In the genomic region with DNA sequence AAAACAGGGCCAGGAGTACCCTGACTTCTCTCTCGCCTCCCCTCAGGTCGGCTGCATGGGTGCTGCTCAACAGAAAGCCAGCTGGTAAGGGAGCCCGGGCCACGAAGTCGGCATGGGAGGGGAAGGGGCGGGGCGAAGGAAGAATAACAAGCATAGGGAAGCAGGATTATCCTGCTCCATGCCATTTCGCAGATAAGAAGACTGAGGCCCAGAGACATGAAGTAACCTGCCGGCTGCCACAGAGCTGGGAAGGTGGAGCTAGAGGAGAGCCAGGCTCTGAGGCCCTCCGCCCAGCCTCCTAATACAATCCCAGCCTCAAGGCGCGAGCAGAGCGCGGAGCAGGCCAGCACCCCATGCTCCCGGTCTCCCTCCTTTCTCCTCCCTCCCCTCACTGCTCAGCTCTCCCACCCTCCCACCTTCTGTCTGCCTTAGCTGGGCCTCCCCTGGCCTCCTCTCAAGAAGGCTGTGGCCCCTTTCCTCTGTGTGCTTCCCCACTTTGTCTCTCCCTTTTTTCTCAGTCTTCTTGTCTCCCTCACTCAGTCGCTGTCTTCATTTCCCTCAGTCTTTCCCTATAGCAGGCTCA, we compare ENCODE assay signal across 8 cellular contexts. TPM values are rescaled to one million over a fixed set of nuclear protein-coding genes. Genes with fewer than 3 reads are reported as not detected.
DNase-seq lines count a peak whose midpoint lies in the region; ATAC-seq and TF ChIP-seq lines count a peak whose summit lies in the region.

No MANE protein-coding gene starts in this region.

- H3K27ac Mint-ChIP-seq in endodermal cell (peak overlapping the region; percentile 89), neural progenitor cell (peak overlapping the region; percentile 91)

- 23 to 24% methylated on average over 8 to 16 of the region's 16 CpGs for whole genome bisulfite sequencing in endodermal cell (ENCODE audit: insufficient coverage in 1 of 2, insufficient read length in 1 of 2), 2 experiments

- H3K79me2 ChIP-seq in OCI-LY7 (ENCODE audit: insufficient read depth, low read depth, low read length): no peaks in the 10 kb centered on the region
- no peaks in the 10 kb centered on the region for H3K79me2 ChIP-seq in neural progenitor cell (ENCODE audit: low read depth)

- H3K27me3 ChIP-seq in endodermal cell (ENCODE audit: control insufficient read depth, insufficient read depth, low read length, poor library complexity, severe bottlenecking) (no peaks in the 10 kb centered on the region), neural progenitor cell (no peaks in the 10 kb centered on the region)

- H3K27ac ChIP-seq in OCI-LY7 (ENCODE audit: low read depth, low read length, poor library complexity, severe bottlenecking) (no peak overlapping the region), endodermal cell (ENCODE audit: low read depth, low read length) (peak overlapping the region; percentile 26), neural progenitor cell (peak overlapping the region; percentile 39)

- no peak overlapping the region for H3K9ac ChIP-seq in endodermal cell (ENCODE audit: extremely low read depth, low read length, poor library complexity, severe bottlenecking)
- no peak overlapping the region for H3K9ac ChIP-seq in neural progenitor cell

- no peaks in the 10 kb centered on the region for H3K9me2 ChIP-seq in OCI-LY7 (ENCODE audit: insufficient read depth, low read length)

- no peaks in the 10 kb centered on the region for H3K9me3 ChIP-seq in OCI-LY7 (ENCODE audit: low read length)
- H3K9me3 ChIP-seq in endodermal cell (ENCODE audit: control insufficient read depth, low read length): no peaks in the 10 kb centered on the region
- no peaks in the 10 kb centered on the region for H3K9me3 ChIP-seq in neural progenitor cell (ENCODE audit: low read depth)

- H3K4me3 Mint-ChIP-seq in endodermal cell (peak overlapping the region; percentile 47), neural progenitor cell (peak overlapping the region; percentile 78)

- H3K4me3 ChIP-seq in OCI-LY7 (ENCODE audit: low read depth, low read length, poor library complexity, severe bottlenecking): peak overlapping the region; percentile 29
- peak overlapping the region; percentile 69 for H3K4me3 ChIP-seq in endodermal cell (ENCODE audit: low read length)
- peak overlapping the region; percentile 41 for H3K4me3 ChIP-seq in neural progenitor cell

- H3K4me1 Mint-ChIP-seq in endodermal cell (peaks cover 31% of the 10 kb centered on the region), neural progenitor cell (peaks cover 32% of the 10 kb centered on the region)

- CTCF ChIA-PET in OCI-LY7 (lab: Charles Lee; ENCODE audit: unreplicated experiment): interaction anchor here (0.6 to 0.7 kb wide), 2 partner anchors 13 to 59 kb away, joined by 3 to 5 read pairs; a partner anchor contains a TSS

- BruUV-seq in OCI-LY7 (replicated peaks; lab: Mats Ljungman, UMichigan): no TSS peak

- H3K27me3 Mint-ChIP-seq in endodermal cell (ENCODE audit: insufficient read depth): no peaks in the 10 kb centered on the region
- H3K27me3 Mint-ChIP-seq in neural progenitor cell (ENCODE audit: insufficient read depth, low read depth): no peaks in the 10 kb centered on the region

- H4K20me1 ChIP-seq in OCI-LY7 (ENCODE audit: insufficient read depth, low read length): no peaks in the 10 kb centered on the region
- no peaks in the 10 kb centered on the region for H4K20me1 ChIP-seq in neural progenitor cell (ENCODE audit: low read depth)

- DNase-seq in A172 (ENCODE audit: low spot score) (peak; percentile 44), OCI-LY7 (ENCODE audit: low spot score) (no peak), endodermal cell (no peak), neural progenitor cell (ENCODE audit: low spot score) (no peak), amniotic stem cell (lab: John Stamatoyannopoulos, UW) (no peak), AG20443 (ENCODE audit: low spot score) (no peak), HuH-7.5 (ENCODE audit: low spot score) (no peak)

- peak overlapping the region; percentile 83; the same call in 1 of the 2 replicates for H2AFZ ChIP-seq in OCI-LY7 (ENCODE audit: low read length)
- H2AFZ ChIP-seq in neural progenitor cell (replicated peaks): peak overlapping the region; percentile 60

- H3K4me1 ChIP-seq in OCI-LY7 (ENCODE audit: insufficient read depth, low read length, poor library complexity, severe bottlenecking): peaks cover 32% of the 10 kb centered on the region
- H3K4me1 ChIP-seq in endodermal cell (ENCODE audit: control insufficient read depth, insufficient read depth, low read length): peaks cover 12% of the 10 kb centered on the region
- H3K4me1 ChIP-seq in neural progenitor cell: peaks cover 21% of the 10 kb centered on the region

- H3F3A ChIP-seq in neural progenitor cell (ENCODE audit: low read depth): peaks cover 18% of the 10 kb centered on the region

- H3K36me3 ChIP-seq in OCI-LY7 (ENCODE audit: insufficient read depth, low read length) (no peaks in the 10 kb centered on the region), endodermal cell (ENCODE audit: control insufficient read depth, insufficient read depth, low read length) (no peaks in the 10 kb centered on the region), neural progenitor cell (no peaks in the 10 kb centered on the region)

- H3K4me2 ChIP-seq in OCI-LY7 (ENCODE audit: low read length): peak overlapping the region; percentile 84
- H3K4me2 ChIP-seq in neural progenitor cell: peak overlapping the region; percentile 74

- intact Hi-C loops in OCI-LY7 (cut with micrococcal nuclease; ENCODE audit: unreplicated experiment): no loop called here

- ATAC-seq in GM19467 (IDR thresholded peaks at IDR 0.05; ENCODE audit: unreplicated experiment): peak; percentile 23

- POLR2A ChIA-PET in OCI-LY7 (lab: Charles Lee): interaction anchor here (0.6 to 1.7 kb wide), 4 partner anchors 10 to 674 kb away, joined by 3 to 11 read pairs (median 4); a partner anchor contains a TSS

- H3K9me3 Mint-ChIP-seq in endodermal cell (no peaks in the 10 kb centered on the region), neural progenitor cell (no peaks in the 10 kb centered on the region)

- H3K36me3 Mint-ChIP-seq in endodermal cell (ENCODE audit: low read depth): no peaks in the 10 kb centered on the region
- no peaks in the 10 kb centered on the region for H3K36me3 Mint-ChIP-seq in neural progenitor cell

- no peak for TF ChIP-seq CTCF in OCI-LY7 (conservative IDR thresholded peaks at IDR 0.05; ENCODE audit: low read length)
- no peak for TF ChIP-seq CTCF in endodermal cell (conservative IDR thresholded peaks at IDR 0.05)
- no peak for TF ChIP-seq CTCF in neural progenitor cell (IDR thresholded peaks at IDR 0.05)

RNA-seq across cellular contexts. Expression of a gene that starts 13.2 kb away (rescaled TPM):
- 72.3 and 117 TPM in 2 replicates for total RNA-seq in A172 (2014; rRNA removed; shearing (Covaris generic))
- total RNA-seq in OCI-LY7 (2014; rRNA removed; shearing (Covaris generic)): 435 and 463 TPM in 2 replicates
- 736 and 764 TPM in 2 replicates for total RNA-seq in OCI-LY7 (2022)
- total RNA-seq in endodermal cell: 1,000 to 10,000 TPM; 1,306 to 1,595 TPM
- polyA plus RNA-seq in endodermal cell (2013, experiment 1 of 2): 1,230 TPM
- polyA plus RNA-seq in endodermal cell (2013, experiment 2 of 2): 1,159 TPM
- total RNA-seq in neural progenitor cell (ENCODE audit: low replicate concordance): 417 and 1,058 TPM in 2 replicates

RNA-seq across cellular contexts. Expression of a gene that starts 25.3 kb away (rescaled TPM):
- total RNA-seq in A172 (2014; rRNA removed; shearing (Covaris generic)): 49.6 and 70.8 TPM in 2 replicates
- total RNA-seq in OCI-LY7 (2014; rRNA removed; shearing (Covaris generic)): 14.1 and 17.3 TPM in 2 replicates
- total RNA-seq in OCI-LY7 (2022) (21.3 and 21.5 TPM in 2 replicates), endodermal cell (1 to 10 TPM; 7.2 to 7.9 TPM), neural progenitor cell (ENCODE audit: low replicate concordance) (2.4 and 8.9 TPM in 2 replicates)
- polyA plus RNA-seq in endodermal cell (2013, experiment 1 of 2): 16.4 TPM
- 14.3 TPM for polyA plus RNA-seq in endodermal cell (2013, experiment 2 of 2)
